Comparison of ENCODE assay signal across 13 cellular contexts in genomic region chr10:72322030-72322279, GRCh38. TPM values are rescaled to one million over a fixed set of nuclear protein-coding genes. Genes with fewer than 3 reads are reported as not detected.
DNase-seq lines count a peak whose midpoint lies in the region; ATAC-seq, FAIRE-seq and TF ChIP-seq lines count a peak whose summit lies in the region.
"Had no signal": no experiment of that assay in that cellular context is flagged by ENCODE, and none has a peak within 500 bp of the region (broad histone marks: within the 10 kb centered on the region; RNA-seq: fewer than 3 reads in every experiment).

No MANE protein-coding gene starts in this region.

- H3K36me3 Mint-ChIP-seq in WTC11: no peaks in the 10 kb centered on the region

- no peaks in the 10 kb centered on the region for H3K27me3 ChIP-seq in mesenchymal stem cell (ENCODE audit: control insufficient read depth in 1 of 2, insufficient read depth in 1 of 2, low read length in 2 of 2)
- H3K27me3 ChIP-seq: adrenal gland had no signal

- H2BK15ac ChIP-seq in mesenchymal stem cell (ENCODE audit: low read depth, poor library complexity, severe bottlenecking): peak overlapping the region; percentile 99

- H2BK5ac ChIP-seq in mesenchymal stem cell (ENCODE audit: low read depth, low read length, poor library complexity, severe bottlenecking): no peak overlapping the region

- DNase-seq in A549 (ENCODE audit: low read depth in 1 of 2, low spot score in 1 of 2) (no peak), EL (peak; percentile 36), WTC11 (ENCODE audit: low spot score) (no peak), mesenchymal stem cell (no peak), NCI-H2107 (lab: John Stamatoyannopoulos, UW) (no peak), NCI-H446 treated with DMSO at 0.1 percent for 48 hours (lab: John Stamatoyannopoulos, UW) (no peak), NCI-H1694 (lab: John Stamatoyannopoulos, UW) (no peak), retina (no peak)
- DNase-seq: NCI-H1417 treated with DMSO at 0.1 percent for 48 hours had no signal

- H3K79me1 ChIP-seq in mesenchymal stem cell (replicated peaks; ENCODE audit: low read length, poor library complexity, severe bottlenecking): no peaks in the 10 kb centered on the region

- no peak overlapping the region for H2AFZ ChIP-seq in mesenchymal stem cell (ENCODE audit: low read depth, low read length)
- H2AFZ ChIP-seq: parathyroid adenoma had no signal

- ATAC-seq in A549: no peak
- no peak for ATAC-seq in WTC11

- peak overlapping the region; percentile 92 to 94 for H3K18ac ChIP-seq in mesenchymal stem cell (ENCODE audit: low read depth in 1 of 2, low read length in 2 of 2)

- TF ChIP-seq EP300 in A549 (IDR thresholded peaks at IDR 0.05): no peak

- H2AK5ac ChIP-seq in mesenchymal stem cell (ENCODE audit: low read length, severe bottlenecking): peak overlapping the region; percentile 93

- no peak overlapping the region for H3K4me3 Mint-ChIP-seq in WTC11

- H3K36me3 ChIP-seq in mesenchymal stem cell (ENCODE audit: control insufficient read depth in 1 of 2, insufficient read depth in 2 of 2, low read depth in 1 of 2, low read length in 2 of 2): no peaks in the 10 kb centered on the region
- H3K36me3 ChIP-seq: adrenal gland had no signal

- peak overlapping the region; percentile 100 for H2BK12ac ChIP-seq in mesenchymal stem cell (ENCODE audit: low read length in 2 of 2)

- POLR2A ChIA-PET in A549 (lab: Yijun Ruan, JAX): interaction anchor here (1.0 to 5.9 kb wide), 8 partner anchors 10 to 106 kb away, joined by 4 to 197 read pairs (median 24); partner anchors contain the start of genes ANAPC16, ASCC1 and DDIT4
- POLR2A ChIA-PET in WTC11 (lab: Charles Lee): interaction anchor here (0.5 to 6.0 kb wide), 8 partner anchors 10 to 107 kb away, joined by 3 to 161 read pairs (median 14); partner anchors contain the start of genes ANAPC16, ASCC1 and DDIT4

- CTCF ChIA-PET in A549 (lab: Yijun Ruan, JAX): interaction anchor here (1.0 to 8.5 kb wide), 11 partner anchors 13 to 366 kb away, joined by 3 to 94 read pairs (median 7); partner anchors contain the start of gene DDIT4
- CTCF ChIA-PET in WTC11 (lab: Charles Lee): interaction anchor here (1.6 to 4.1 kb wide), 6 partner anchors 44 to 273 kb away, joined by 5 to 21 read pairs (median 11); partner anchors contain the start of gene DDIT4

- 83% methylated on average over 3 of the region's 3 CpGs for WGBS in A549 (ENCODE audit: missing lambda C conversion rate)
- WGBS in mesenchymal stem cell: 83% methylated on average over 3 of the region's 3 CpGs

- H3K4me1 ChIP-seq in A549 (peaks cover 79% of the 10 kb centered on the region), mesenchymal stem cell (ENCODE audit: control insufficient read depth, insufficient read depth, low read depth, low read length) (peaks cover 51% of the 10 kb centered on the region)

- no peak for TF ChIP-seq POLR2A in A549 (IDR thresholded peaks at IDR 0.05; ENCODE audit: low read length)

- peak overlapping the region in 1 of 2 experiments; percentile 68 for H3K14ac ChIP-seq in mesenchymal stem cell (ENCODE audit: low read length in 2 of 2)

- H3K27ac ChIP-seq in A549 (peak overlapping the region; percentile 98 to 99), mesenchymal stem cell (ENCODE audit: low read length, poor library complexity, severe bottlenecking) (no peak overlapping the region)
- H3K27ac ChIP-seq: parathyroid adenoma had no signal

- H3K27ac Mint-ChIP-seq in WTC11: no peak overlapping the region; the same call in 1 of the 2 replicates

- peak overlapping the region; percentile 97 for H3K4ac ChIP-seq in mesenchymal stem cell (ENCODE audit: low read depth in 1 of 2, low read length in 2 of 2)

- FAIRE-seq in A549 (lab: Jason Lieb, UNC): no peak
- FAIRE-seq: GM18507, TTC549 had no signal

- H2BK120ac ChIP-seq in mesenchymal stem cell (ENCODE audit: low read depth, low read length): peak overlapping the region; percentile 100

- TF ChIP-seq CTCF in A549 (IDR thresholded peaks at IDR 0.05) (no peak), WTC11 (IDR thresholded peaks at IDR 0.05) (no peak)

- peak overlapping the region; percentile 100 for H4K91ac ChIP-seq in mesenchymal stem cell (ENCODE audit: low read length)

- H3K4me2 ChIP-seq in A549 (peak overlapping the region; percentile 82), mesenchymal stem cell (ENCODE audit: low read length, poor library complexity, severe bottlenecking) (no peak overlapping the region)

- H3K9me3 ChIP-seq in A549 (no peaks in the 10 kb centered on the region), mesenchymal stem cell (ENCODE audit: control insufficient read depth, low read length) (no peaks in the 10 kb centered on the region)
- H3K9me3 ChIP-seq: adrenal gland had no signal

- H3K9ac ChIP-seq in mesenchymal stem cell (ENCODE audit: low read length): no peak overlapping the region
- H3K9ac ChIP-seq: parathyroid adenoma had no signal

- H3K23ac ChIP-seq in mesenchymal stem cell (ENCODE audit: low read length in 2 of 2): peak overlapping the region in 1 of 2 experiments; percentile 16

- no peaks in the 10 kb centered on the region for H3K27me3 Mint-ChIP-seq in WTC11 (ENCODE audit: low read depth)

- H4K8ac ChIP-seq in mesenchymal stem cell (ENCODE audit: low read length): peak overlapping the region; percentile 97

- peaks cover 5% of the 10 kb centered on the region; the same call in 1 of the 2 replicates for H3K9me3 Mint-ChIP-seq in WTC11

- H3K4me3 ChIP-seq in A549 (no peak overlapping the region), mesenchymal stem cell (ENCODE audit: insufficient read depth in 1 of 2, low read depth in 1 of 2, low read length in 2 of 2) (no peak overlapping the region)
- H3K4me3 ChIP-seq: adrenal gland had no signal

- TF ChIP-seq RAD21 in A549 (conservative IDR thresholded peaks at IDR 0.05 in 1 of 2, IDR thresholded peaks at IDR 0.05 in 1 of 2): no peak

- H3K4me1 Mint-ChIP-seq in WTC11: peaks cover 52% of the 10 kb centered on the region

TF ChIP-seq in A549, 52 proteins besides CTCF, POLR2A, EP300 and RAD21 (continues in another document):
- TF ChIP-seq ZFP36 (IDR thresholded peaks at IDR 0.05; ENCODE audit: borderline replicate concordance, partially characterized antibody) (no peak), HDAC2 (IDR thresholded peaks at IDR 0.05) (no peak), HOXB5 (CRISPR knock-in tag; IDR thresholded peaks at IDR 0.05) (no peak), CEBPB (IDR thresholded peaks at IDR 0.05) (no peak), HMGXB4 (CRISPR knock-in tag; IDR thresholded peaks at IDR 0.05; ENCODE audit: borderline replicate concordance) (no peak), KDM5A (IDR thresholded peaks at IDR 0.05) (no peak), FOSL2 (IDR thresholded peaks at IDR 0.05) (no peak), FOSL2 (CRISPR knock-in tag; IDR thresholded peaks at IDR 0.05) (peak; percentile 57)

TF ChIP-seq in WTC11, 78 proteins besides CTCF, POLR2A, EP300 and RAD21:
- TF ChIP-seq ZNF121 (CRISPR knock-in tag; IDR thresholded peaks at IDR 0.05) (no peak), NR2C2 (CRISPR knock-in tag; IDR thresholded peaks at IDR 0.05) (peak; percentile 44; the same call in 1 of the 2 replicates)

RNA-seq across cellular contexts. Expression of gene DNAJB12, which starts 32.8 kb away (rescaled TPM):
- polyA plus RNA-seq in A549 (2011; rRNA removed) (21.5 and 24.4 TPM in 2 replicates), A549 (2017; fragmentation: RNase III; extraction: RNeasy Plus Mini Kit Qiagen cat#74134 plus additional on column Dnase treatment) (26.1 to 28.5 TPM (median 26.7 TPM) in 3 replicates)
- polyA plus RNA-seq in A549 (2012; cell fraction: cytosol; rRNA removed): 26.6 and 31.3 TPM in 2 replicates
- 46.2 and 51.4 TPM in 2 replicates for polyA plus RNA-seq in A549 (2012; cell fraction: nucleus; rRNA removed)
- 31.6 and 32.2 TPM in 2 replicates for polyA minus RNA-seq in A549 (2011; rRNA and poly(A)+ RNA removed)
- total RNA-seq in WTC11 (2021): 19.3 to 21.6 TPM (median 20.0 TPM) in 3 replicates
- 28.6 TPM for polyA plus RNA-seq in mesenchymal stem cell (2013, experiment 1 of 2)
- 27.7 TPM for polyA plus RNA-seq in mesenchymal stem cell (2013, experiment 2 of 2)

RNA-seq across cellular contexts. Expression of gene DDIT4, which starts 48.2 kb away (rescaled TPM):
- polyA plus RNA-seq in A549 (2011; rRNA removed) (329 and 392 TPM in 2 replicates), A549 (2017; fragmentation: RNase III; extraction: RNeasy Plus Mini Kit Qiagen cat#74134 plus additional on column Dnase treatment) (188 to 239 TPM (median 238 TPM) in 3 replicates)
- 189 and 275 TPM in 2 replicates for polyA plus RNA-seq in A549 (2012; cell fraction: cytosol; rRNA removed)
- polyA plus RNA-seq in A549 (2012; cell fraction: nucleus; rRNA removed): 368 and 387 TPM in 2 replicates
- 299 and 339 TPM in 2 replicates for polyA minus RNA-seq in A549 (2011; rRNA and poly(A)+ RNA removed)
- 118 to 158 TPM (median 153 TPM) in 3 replicates for total RNA-seq in WTC11 (2021)
- 109 TPM for polyA plus RNA-seq in mesenchymal stem cell (2013, experiment 1 of 2)
- 107 TPM for polyA plus RNA-seq in mesenchymal stem cell (2013, experiment 2 of 2)

Comparison
In these comparisons a context has a peak if more than half of its experiments do, and no peak if none do; other contexts are left out.
1. Of the 8 proteins assayed by ChIP-seq in both WTC11 and A549: peak only in WTC11: none; only in A549: MAX; in both: none; in neither: 7.